ENCODE assay signal across 1 cellular context in genomic region chr13:78598382-78598781, GRCh38.
TF ChIP-seq lines count a peak whose summit lies in the region.

No MANE protein-coding gene starts in this region.

TF ChIP-seq in GM23338, 12 proteins besides CTCF, POLR2A, EP300 and RAD21 (continued from another document):
- no peak for TF ChIP-seq ZNF462 (CRISPR knock-in tag; IDR thresholded peaks at IDR 0.05)
- peak; percentile 72 for TF ChIP-seq EZH2 (IDR thresholded peaks at IDR 0.05; ENCODE audit: low read depth, unreplicated experiment)
